Comparison of ENCODE assay signal across 8 cellular contexts in genomic region chr2:223760838-223761502, GRCh38.
DNase-seq lines count a peak whose midpoint lies in the region; ATAC-seq and TF ChIP-seq lines count a peak whose summit lies in the region.

No MANE protein-coding gene starts in this region.

- H3K4me3 ChIP-seq in GM12864 (ENCODE audit: low read depth, low read length) (no peak overlapping the region), fibroblast of the aortic adventitia (ENCODE audit: low read depth, low read length) (no peak overlapping the region)

- TF ChIP-seq EP300 in Ishikawa (IDR thresholded peaks at IDR 0.05; ENCODE audit: borderline replicate concordance) = no peak

- peak; percentile 79 for ATAC-seq in GM21737 (IDR thresholded peaks at IDR 0.05; ENCODE audit: unreplicated experiment)

- peak; percentile 57 for TF ChIP-seq CTCF in GM12864 (IDR thresholded peaks at IDR 0.05; ENCODE audit: low read depth, low read length, missing control alignments)
- TF ChIP-seq CTCF in fibroblast of the aortic adventitia (IDR thresholded peaks at IDR 0.05; ENCODE audit: insufficient read depth, low read length) = peak; percentile 5

- TF ChIP-seq RAD21 in Ishikawa (IDR thresholded peaks at IDR 0.05; ENCODE audit: low read depth) = no peak

- DNase-seq in GM12864 (ENCODE audit: low read depth) (peak; percentile 36), fibroblast of the aortic adventitia (ENCODE audit: low read depth) (peak; percentile 65), NCI-H146 (lab: John Stamatoyannopoulos, UW) (no peak), COR-L47 (lab: John Stamatoyannopoulos, UW) (no peak)
- peak; percentile 25 to 38 for DNase-seq in activated CD8-positive, alpha-beta memory T cell treated with anti-CD3 and anti-CD28 coated beads for 4 hours (ENCODE audit: low read depth in 2 of 2)
- DNase-seq in stimulated activated CD8-positive, alpha-beta memory T cell treated with anti-CD3 and anti-CD28 coated beads, Interleukin-12 subunit alpha, Interleukin-12 subunit beta, amount 100 ng/mL, for 4 hours (ENCODE audit: low read depth) = peak; percentile 39

TF ChIP-seq in Ishikawa, 13 proteins besides CTCF, POLR2A, EP300 and RAD21:
- TF ChIP-seq REST (IDR thresholded peaks at IDR 0.05; ENCODE audit: low read depth) (no peak), MAX (IDR thresholded peaks at IDR 0.05) (no peak), TEAD4 (IDR thresholded peaks at IDR 0.05) (0 out of 2 replicates have a peak, but pooled peaks have one; percentile 11), CREB1 (IDR thresholded peaks at IDR 0.05; ENCODE audit: low read depth) (no peak), TAF1 (IDR thresholded peaks at IDR 0.05; ENCODE audit: low read depth) (no peak), EGR1 (IDR thresholded peaks at IDR 0.05) (no peak), YY1 (IDR thresholded peaks at IDR 0.05; ENCODE audit: low read depth) (no peak), NFIC (IDR thresholded peaks at IDR 0.05) (0 out of 2 replicates have a peak, but pooled peaks have one; percentile 12), TCF12 (IDR thresholded peaks at IDR 0.05; ENCODE audit: low read depth) (no peak), CEBPB (IDR thresholded peaks at IDR 0.05) (no peak), USF1 (IDR thresholded peaks at IDR 0.05) (no peak), ZBTB7A (IDR thresholded peaks at IDR 0.05; ENCODE audit: low read depth) (no peak), FOXM1 (IDR thresholded peaks at IDR 0.05; ENCODE audit: borderline replicate concordance, low read depth) (no peak)
TF ChIP-seq in Ishikawa: peak in this region for 2.

Comparison
In these comparisons a context has a peak if more than half of its experiments do, and no peak if none do; other contexts are left out.
1. DNase-seq: peak in GM12864 (single experiment), activated CD8-positive, alpha-beta memory T cell treated with anti-CD3 and anti-CD28 coated beads for 4 hours (2 of 2), fibroblast of the aortic adventitia (single experiment) and stimulated activated CD8-positive, alpha-beta memory T cell treated with anti-CD3 and anti-CD28 coated beads, Interleukin-12 subunit alpha, Interleukin-12 subunit beta, amount 100 ng/mL, for 4 hours (single experiment); none in NCI-H146 (single experiment) and COR-L47 (single experiment).